Comparison of ENCODE assay signal across 8 cellular contexts in the genomic region with DNA sequence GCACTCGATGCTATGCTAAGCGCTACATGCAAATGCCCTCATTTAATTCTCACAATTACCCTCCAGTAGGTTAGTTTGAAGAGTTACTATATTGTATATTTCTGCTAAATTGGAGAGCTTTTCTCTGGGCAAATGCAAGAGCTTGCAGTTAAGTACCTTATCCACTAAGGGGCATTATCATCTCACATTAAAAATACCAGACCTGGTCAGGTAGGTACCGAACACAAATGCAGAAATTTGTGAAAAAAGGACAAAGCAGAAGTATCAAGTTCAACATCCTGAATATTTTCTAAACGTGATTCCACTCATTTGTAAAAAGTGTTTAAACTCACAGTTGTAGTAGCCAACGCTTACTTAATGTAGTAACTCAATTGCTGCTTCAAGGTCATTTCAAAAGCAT. TPM values are rescaled to one million over a fixed set of nuclear protein-coding genes. Genes with fewer than 3 reads are reported as not detected.
DNase-seq lines count a peak whose midpoint lies in the region; ATAC-seq, FAIRE-seq and TF ChIP-seq lines count a peak whose summit lies in the region.

No MANE protein-coding gene starts in this region.

- no peaks in the 10 kb centered on the region for H3K9me3 ChIP-seq in mammary epithelial cell (replicated peaks; ENCODE audit: insufficient read depth, low read length)
- no peaks in the 10 kb centered on the region for H3K9me3 ChIP-seq in pancreas

- H3K4me3 ChIP-seq in mammary epithelial cell (replicated peaks in 1 of 3; ENCODE audit: insufficient read depth in 1 of 3, low read depth in 2 of 3, low read length in 3 of 3), result no peak overlapping the region
- H3K4me3 ChIP-seq in pancreas, result no peak overlapping the region
- H3K4me3 ChIP-seq in coronary artery, result no peak overlapping the region

- 41% methylated on average over 5 of the region's 5 CpGs for WGBS in mammary epithelial cell (ENCODE audit: low coverage, missing lambda C conversion rate)
- WGBS in pancreas, 2 donors, result 26 to 27% methylated on average over 5 of the region's 5 CpGs

- H3K4me2 ChIP-seq in mammary epithelial cell (ENCODE audit: insufficient read depth, low read depth, low read length), result no peak overlapping the region

- H3K27ac ChIP-seq in mammary epithelial cell (ENCODE audit: insufficient read depth, low read depth, low read length), result no peak overlapping the region
- no peak overlapping the region for H3K27ac ChIP-seq in pancreas
- no peak overlapping the region for H3K27ac ChIP-seq in coronary artery

- H3K27me3 ChIP-seq in mammary epithelial cell (ENCODE audit: insufficient read depth, low read length), result no peaks in the 10 kb centered on the region
- no peaks in the 10 kb centered on the region for H3K27me3 ChIP-seq in pancreas

- peak; percentile 47 for DNase-seq in NCI-H2227 (lab: John Stamatoyannopoulos, UW; ENCODE audit: unreplicated experiment)
- DNase-seq in mammary epithelial cell, result no peak
- no peak for DNase-seq in pancreas
- no peak for DNase-seq in coronary artery (ENCODE audit: low spot score)
- no peak for DNase-seq in central memory CD4-positive, alpha-beta T cell

- H2AFZ ChIP-seq in mammary epithelial cell (ENCODE audit: low read depth, low read length), result no peak overlapping the region

- no peaks in the 10 kb centered on the region for H3K79me2 ChIP-seq in mammary epithelial cell (ENCODE audit: insufficient read depth, low read length)

- H3K9ac ChIP-seq in mammary epithelial cell (ENCODE audit: insufficient read depth, low read length), result no peak overlapping the region

- intact Hi-C loops in mammary epithelial cell (cut with micrococcal nuclease), result loop anchor here (1.0 to 5.0 kb wide), 2 partner anchors 144 to 694 kb away; no protein-coding TSS in a partner anchor
- intact Hi-C loops in pancreas (cut with DNase I), result loop anchor here in 2 of 3 donors (5.0 kb wide), 1 partner anchor 144 kb away; no protein-coding TSS in a partner anchor

- TF ChIP-seq CTCF in mammary epithelial cell (conservative IDR thresholded peaks at IDR 0.05 in 1 of 2, IDR thresholded peaks at IDR 0.05 in 1 of 2; ENCODE audit: extremely low read depth in 1 of 2, insufficient read depth in 1 of 2, low read depth in 1 of 2, low read length in 2 of 2) (peak; percentile 56 to 65), pancreas (IDR thresholded peaks at IDR 0.05) (peak in 3 of 4 donors; percentile 17 to 33 (median 26)), coronary artery (IDR thresholded peaks at IDR 0.05) (no peak)

- dilution Hi-C loops in mammary epithelial cell (cut with HindIII; ENCODE audit: low sequenced_read_pairs), result no loop called here

- peak; percentile 42 for ATAC-seq in GM19372 (IDR thresholded peaks at IDR 0.05; ENCODE audit: low read depth, unreplicated experiment)
- ATAC-seq in pancreas, result no peak
- no peak for ATAC-seq in GM21515 (IDR thresholded peaks at IDR 0.05; ENCODE audit: unreplicated experiment)
- ATAC-seq in HG03342 (IDR thresholded peaks at IDR 0.05; ENCODE audit: unreplicated experiment), result no peak

- H3K4me1 ChIP-seq in mammary epithelial cell (ENCODE audit: insufficient read depth, low read length) (peaks cover 8% of the 10 kb centered on the region), pancreas (no peaks in the 10 kb centered on the region)

- H3K36me3 ChIP-seq in mammary epithelial cell (ENCODE audit: insufficient read depth, low read length), result no peaks in the 10 kb centered on the region
- no peaks in the 10 kb centered on the region for H3K36me3 ChIP-seq in pancreas

- CTCF ChIA-PET in mammary epithelial cell (lab: Charles Lee; ENCODE audit: low non-redundant PET), result interaction anchor here (0.5 to 1.0 kb wide), 5 partner anchors 114 to 478 kb away, joined by 3 to 7 read pairs (median 3); no protein-coding TSS in a partner anchor

- in situ Hi-C loops in mammary epithelial cell (cut with MboI; ENCODE audit: low sequenced_read_pairs in 2 of 2), result loop anchor here (10.0 to 25.0 kb wide), 2 partner anchors 976 to 979 kb away; no protein-coding TSS in a partner anchor

- no peaks in the 10 kb centered on the region for H4K20me1 ChIP-seq in mammary epithelial cell (ENCODE audit: insufficient read depth, low read length)

- no peak for FAIRE-seq in pancreas (lab: Jason Lieb, UNC)

- BruUV-seq in mammary epithelial cell (replicated peaks; lab: Mats Ljungman, UMichigan), result no TSS peak

RNA-seq across cellular contexts. Expression of a gene that starts 52.2 kb away (rescaled TPM):
- total RNA-seq in mammary epithelial cell (1 to 10 TPM; 1.1 to 2.0 TPM), pancreas (1 to 10 TPM; 1.2 to 7.6 (median 2.2) TPM)
- polyA plus RNA-seq in mammary epithelial cell (0.62 TPM), pancreas (1 to 10 TPM in 1 of 2 donors, under 1 TPM in 1; 0.65 to 1.3 TPM)
- polyA minus RNA-seq in mammary epithelial cell, result 3.7 TPM
